8 cellular contexts compared by ENCODE assay signal in the genomic region with DNA sequence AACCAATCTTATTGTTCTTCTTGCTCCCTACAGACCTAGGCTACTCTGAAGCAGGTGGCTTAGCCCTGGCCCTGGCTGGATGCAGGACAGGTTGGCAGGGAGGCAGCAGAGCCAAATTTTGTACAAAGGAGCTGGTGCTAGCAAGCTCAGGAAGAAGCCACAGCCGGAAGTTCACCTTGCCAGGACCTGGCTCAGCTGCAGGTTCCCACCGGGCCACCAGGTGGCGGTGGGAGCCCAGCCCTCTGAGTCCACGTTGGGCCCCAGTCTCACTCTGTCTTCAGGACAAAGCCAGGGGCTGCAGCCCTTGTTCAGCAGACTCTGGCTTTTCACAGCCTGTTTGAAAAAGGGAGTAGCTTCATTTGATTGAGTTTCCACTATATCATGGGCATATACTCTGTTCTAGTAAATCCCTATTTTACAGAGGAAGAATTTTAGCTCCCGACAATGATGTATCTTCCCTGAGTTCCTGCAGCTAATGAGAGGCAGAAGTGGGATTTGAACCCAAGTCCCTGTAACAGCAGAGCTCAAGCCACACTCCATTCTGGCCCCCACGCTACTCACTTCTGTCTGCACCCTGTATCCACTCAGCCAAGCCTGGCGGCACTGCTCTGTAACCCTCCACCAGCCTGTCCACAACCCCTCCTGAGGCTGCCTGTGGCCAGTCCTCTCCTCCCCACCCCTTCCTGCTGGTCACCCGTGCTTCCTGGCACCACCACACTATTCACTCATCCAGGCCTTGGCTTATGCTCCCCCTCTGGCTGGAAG. TPM values are rescaled to one million over a fixed set of nuclear protein-coding genes. Genes with fewer than 3 reads are reported as not detected.
DNase-seq lines count a peak whose midpoint lies in the region; ATAC-seq, FAIRE-seq and TF ChIP-seq lines count a peak whose summit lies in the region.

No MANE protein-coding gene starts in this region.

- peak; percentile 13 to 50; a peak in 2 of 4 replicates for TF ChIP-seq POLR2A in HepG2 (IDR thresholded peaks at IDR 0.05; ENCODE audit: insufficient read depth in 1 of 2, low read depth in 2 of 2, low read length in 2 of 2)

- TF ChIP-seq RAD21 in HepG2 (CRISPR knock-in tag; IDR thresholded peaks at IDR 0.05), result peak; percentile 97

- DNase-seq in AG08396 (ENCODE audit: low spot score) (peak; percentile 87), NCI-H526 treated with DMSO at 0.1 percent for 48 hours (lab: John Stamatoyannopoulos, UW) (peak; percentile 75), dedifferentiated amniotic fluid mesenchymal stem cell (ENCODE audit: extremely low spot score) (peak; percentile 53), HepG2 (ENCODE audit: low spot score) (peak; percentile 76)
- peak; percentile 68 to 72 for DNase-seq in activated CD4-positive, alpha-beta T cell treated with anti-CD3 and anti-CD28 coated beads, Interleukin-2, amount 50 U/mL, for 24 hours (ENCODE audit: low read depth in 1 of 2, low spot score in 1 of 2)
- DNase-seq in stimulated activated CD4-positive, alpha-beta T cell treated with anti-CD3 and anti-CD28 coated beads, Interleukin-4, amount 100 ng/mL, for 4 hours, result peak; percentile 76 to 79

- intact Hi-C loops in HepG2 (cut with micrococcal nuclease; ENCODE audit: unreplicated experiment), result loop anchor here (1.0 to 10.0 kb wide), 3 partner anchors 49 to 82 kb away; partner anchors contain the start of gene TMEM216

- H3K27me3 ChIP-seq in HepG2 (ENCODE audit: control insufficient read depth in 1 of 2, insufficient read depth in 2 of 2, low read length in 2 of 2), result no peaks in the 10 kb centered on the region; a peak in 1 of 5 replicates

- H3K27ac ChIP-seq in HepG2 (ENCODE audit: extremely low read length, insufficient read depth, low read length), result peak overlapping the region; percentile 53

- peak overlapping the region; percentile 61 for H3K9ac ChIP-seq in HepG2 (ENCODE audit: insufficient read depth, low read depth, low read length)

- in situ Hi-C loops in HepG2 (cut with HindIII; ENCODE audit: extremely low pct_ligation_motif_present, low pct_unique_long_range_greater_than_20kb), result loop anchor here (5.0 kb wide), 1 partner anchor 51 kb away; no protein-coding TSS in a partner anchor

- H3K36me3 ChIP-seq in HepG2 (replicated peaks in 1 of 2; ENCODE audit: control insufficient read depth in 1 of 2, insufficient read depth in 2 of 2, low read length in 2 of 2), result peaks cover 16 to 33% of the 10 kb centered on the region in 2 experiments

- peaks cover 40% of the 10 kb centered on the region for H3K4me1 ChIP-seq in HepG2 (ENCODE audit: insufficient read depth, low read length)

- 29% methylated on average over 8 of the region's 8 CpGs for WGBS in HepG2 (ENCODE audit: low lambda C conversion rate)

- H3K9me3 ChIP-seq in HepG2 (ENCODE audit: low read length), result no peaks in the 10 kb centered on the region

- TF ChIP-seq EP300 in HepG2 (IDR thresholded peaks at IDR 0.05; ENCODE audit: low read depth in 2 of 2, low read length in 2 of 2), result no peak
- TF ChIP-seq EP300 in HepG2 (CRISPR knock-in tag; IDR thresholded peaks at IDR 0.05; ENCODE audit: borderline replicate concordance), result no peak

- peak overlapping the region in 2 of 3 experiments; percentile 38 to 98; a peak in 3 of 6 replicates for H3K4me3 ChIP-seq in HepG2 (replicated peaks in 1 of 3; ENCODE audit: insufficient read depth in 1 of 3, low read depth in 2 of 3, low read length in 3 of 3)

- CTCF ChIA-PET in HepG2 (lab: Yijun Ruan, JAX; ENCODE audit: low intra/inter-chr PET ratio, low total read pairs), result interaction anchor here (0.6 to 4.1 kb wide), 3 partner anchors 47 to 57 kb away, joined by 5 to 69 read pairs (median 5); no protein-coding TSS in a partner anchor

- peak; percentile 62 for FAIRE-seq in HepG2 (lab: Jason Lieb, UNC)

- H2AFZ ChIP-seq in HepG2 (ENCODE audit: low read length), result no peak overlapping the region

- no TSS peak for BruUV-seq in HepG2 (replicated peaks; lab: Mats Ljungman, UMichigan)

- H4K20me1 ChIP-seq in HepG2 (ENCODE audit: insufficient read depth, low read length), result peaks cover 11% of the 10 kb centered on the region

- POLR2A ChIA-PET in HepG2 (lab: Yijun Ruan, JAX), result interaction anchor here (0.8 to 4.7 kb wide), 15 partner anchors 9 to 93 kb away, joined by 3 to 146 read pairs (median 7); partner anchors contain the start of genes CPSF7, CYB561A3, SDHAF2 and TMEM138

- ATAC-seq in GM19023 (IDR thresholded peaks at IDR 0.05; ENCODE audit: unreplicated experiment) (peak; percentile 58), HG03571 (IDR thresholded peaks at IDR 0.05; ENCODE audit: unreplicated experiment) (peak; percentile 44), HepG2 (peak; percentile 53)

- peaks cover 60% of the 10 kb centered on the region for H3K79me2 ChIP-seq in HepG2 (ENCODE audit: insufficient read depth, low read length)

- H3K4me2 ChIP-seq in HepG2 (ENCODE audit: low read depth, low read length), result peak overlapping the region; percentile 95

- peak; percentile 96 for TF ChIP-seq CTCF in HepG2 (CRISPR knock-in tag; IDR thresholded peaks at IDR 0.05)

RNA-seq across cellular contexts. Expression of gene TKFC, which starts 3.3 kb away (rescaled TPM):
- total RNA-seq in HepG2 (2016; rRNA removed; fragmentation: Illumina TruSeq; extraction: Trizol), result 173 and 197 TPM in 2 replicates
- total RNA-seq in HepG2 (2016; cell fraction: cytosol; rRNA removed; fragmentation: Illumina TruSeq; extraction: Trizol; ENCODE audit: low read depth), result 25.7 and 34.7 TPM in 2 replicates
- total RNA-seq in HepG2 (2016; cell fraction: insoluble cytoplasmic fraction; rRNA removed; fragmentation: Illumina TruSeq; extraction: Trizol), result 152 and 194 TPM in 2 replicates
- total RNA-seq in HepG2 (2016; cell fraction: membrane; rRNA removed; fragmentation: Illumina TruSeq; extraction: Trizol), result 38.7 and 39.8 TPM in 2 replicates
- total RNA-seq in HepG2 (2016; cell fraction: nucleus; rRNA removed; fragmentation: Illumina TruSeq; extraction: Trizol), result 130 and 153 TPM in 2 replicates
- 147 and 237 TPM in 2 replicates for polyA plus RNA-seq in HepG2 (2011; rRNA removed)
- polyA plus RNA-seq in HepG2 (2011; cell fraction: cytosol; rRNA removed), result 67.4 and 90.7 TPM in 2 replicates
- 653 and 783 TPM in 2 replicates for polyA plus RNA-seq in HepG2 (2011; cell fraction: nucleus; rRNA removed)
- polyA plus RNA-seq in HepG2 (2012), result 226 and 325 TPM in 2 replicates
- 15.1 and 18.3 TPM in 2 replicates for polyA plus RNA-seq in HepG2 (2016; cell fraction: cytosol; fragmentation: Illumina TruSeq; extraction: Trizol; ENCODE audit: low read depth)
- 134 and 173 TPM in 2 replicates for polyA plus RNA-seq in HepG2 (2016; cell fraction: insoluble cytoplasmic fraction; fragmentation: Illumina TruSeq; extraction: Trizol; ENCODE audit: low read depth)
- 31.3 and 33.9 TPM in 2 replicates for polyA plus RNA-seq in HepG2 (2016; cell fraction: membrane; fragmentation: Illumina TruSeq; extraction: Trizol; ENCODE audit: low read depth)
- polyA plus RNA-seq in HepG2 (2016; cell fraction: nucleus; fragmentation: Illumina TruSeq; extraction: Trizol; ENCODE audit: insufficient read depth, low read depth), result 236 and 246 TPM in 2 replicates
- polyA minus RNA-seq in HepG2 (2011; rRNA and poly(A)+ RNA removed; ENCODE audit: low replicate concordance), result 121 and 450 TPM in 2 replicates
- 129 and 149 TPM in 2 replicates for polyA minus RNA-seq in HepG2 (2011; cell fraction: cytosol; rRNA and poly(A)+ RNA removed)
- 181 and 214 TPM in 2 replicates for polyA minus RNA-seq in HepG2 (2011; cell fraction: nucleus; rRNA and poly(A)+ RNA removed)

RNA-seq across cellular contexts. Expression of gene DDB1, which starts 3.4 kb away (rescaled TPM):
- 266 and 292 TPM in 2 replicates for total RNA-seq in HepG2 (2016; rRNA removed; fragmentation: Illumina TruSeq; extraction: Trizol)
- total RNA-seq in HepG2 (2016; cell fraction: cytosol; rRNA removed; fragmentation: Illumina TruSeq; extraction: Trizol; ENCODE audit: low read depth), result 44.8 and 45.1 TPM in 2 replicates
- total RNA-seq in HepG2 (2016; cell fraction: insoluble cytoplasmic fraction; rRNA removed; fragmentation: Illumina TruSeq; extraction: Trizol), result 272 and 286 TPM in 2 replicates
- 67.0 and 70.3 TPM in 2 replicates for total RNA-seq in HepG2 (2016; cell fraction: membrane; rRNA removed; fragmentation: Illumina TruSeq; extraction: Trizol)
- total RNA-seq in HepG2 (2016; cell fraction: nucleus; rRNA removed; fragmentation: Illumina TruSeq; extraction: Trizol), result 147 and 162 TPM in 2 replicates
- 175 and 217 TPM in 2 replicates for polyA plus RNA-seq in HepG2 (2011; rRNA removed)
- polyA plus RNA-seq in HepG2 (2011; cell fraction: cytosol; rRNA removed), result 205 and 216 TPM in 2 replicates
- 144 and 152 TPM in 2 replicates for polyA plus RNA-seq in HepG2 (2011; cell fraction: nucleus; rRNA removed)
- 123 and 153 TPM in 2 replicates for polyA plus RNA-seq in HepG2 (2012)
- 13.5 and 15.8 TPM in 2 replicates for polyA plus RNA-seq in HepG2 (2016; cell fraction: cytosol; fragmentation: Illumina TruSeq; extraction: Trizol; ENCODE audit: low read depth)
- polyA plus RNA-seq in HepG2 (2016; cell fraction: insoluble cytoplasmic fraction; fragmentation: Illumina TruSeq; extraction: Trizol; ENCODE audit: low read depth), result 239 and 252 TPM in 2 replicates
- polyA plus RNA-seq in HepG2 (2016; cell fraction: membrane; fragmentation: Illumina TruSeq; extraction: Trizol; ENCODE audit: low read depth), result 34.0 and 38.3 TPM in 2 replicates
- polyA plus RNA-seq in HepG2 (2016; cell fraction: nucleus; fragmentation: Illumina TruSeq; extraction: Trizol; ENCODE audit: insufficient read depth, low read depth), result 168 and 174 TPM in 2 replicates
- polyA minus RNA-seq in HepG2 (2011; rRNA and poly(A)+ RNA removed; ENCODE audit: low replicate concordance), result 584 and 611 TPM in 2 replicates
- 276 and 305 TPM in 2 replicates for polyA minus RNA-seq in HepG2 (2011; cell fraction: cytosol; rRNA and poly(A)+ RNA removed)
- 187 and 203 TPM in 2 replicates for polyA minus RNA-seq in HepG2 (2011; cell fraction: nucleus; rRNA and poly(A)+ RNA removed)

RNA-seq across cellular contexts. Expression of gene CYB561A3, which starts 25.3 kb away (rescaled TPM):
- total RNA-seq in HepG2 (2016; rRNA removed; fragmentation: Illumina TruSeq; extraction: Trizol), result 11.5 and 14.9 TPM in 2 replicates
- total RNA-seq in HepG2 (2016; cell fraction: cytosol; rRNA removed; fragmentation: Illumina TruSeq; extraction: Trizol; ENCODE audit: low read depth), result 5.6 and 5.9 TPM in 2 replicates
- 11.8 and 15.0 TPM in 2 replicates for total RNA-seq in HepG2 (2016; cell fraction: insoluble cytoplasmic fraction; rRNA removed; fragmentation: Illumina TruSeq; extraction: Trizol)
- total RNA-seq in HepG2 (2016; cell fraction: membrane; rRNA removed; fragmentation: Illumina TruSeq; extraction: Trizol), result 15.7 and 17.1 TPM in 2 replicates
- 11.9 and 12.4 TPM in 2 replicates for total RNA-seq in HepG2 (2016; cell fraction: nucleus; rRNA removed; fragmentation: Illumina TruSeq; extraction: Trizol)
- polyA plus RNA-seq in HepG2 (2011; rRNA removed), result 11.4 and 14.7 TPM in 2 replicates
- 19.7 and 21.5 TPM in 2 replicates for polyA plus RNA-seq in HepG2 (2011; cell fraction: cytosol; rRNA removed)
- polyA plus RNA-seq in HepG2 (2011; cell fraction: nucleus; rRNA removed), result 30.1 and 37.5 TPM in 2 replicates
- polyA plus RNA-seq in HepG2 (2012), result 10.9 and 13.2 TPM in 2 replicates
- polyA plus RNA-seq in HepG2 (2016; cell fraction: cytosol; fragmentation: Illumina TruSeq; extraction: Trizol; ENCODE audit: low read depth), result 4.6 and 6.4 TPM in 2 replicates
- polyA plus RNA-seq in HepG2 (2016; cell fraction: insoluble cytoplasmic fraction; fragmentation: Illumina TruSeq; extraction: Trizol; ENCODE audit: low read depth), result 8.9 and 11.0 TPM in 2 replicates
- 11.1 and 11.3 TPM in 2 replicates for polyA plus RNA-seq in HepG2 (2016; cell fraction: membrane; fragmentation: Illumina TruSeq; extraction: Trizol; ENCODE audit: low read depth)
- 20.3 and 20.7 TPM in 2 replicates for polyA plus RNA-seq in HepG2 (2016; cell fraction: nucleus; fragmentation: Illumina TruSeq; extraction: Trizol; ENCODE audit: insufficient read depth, low read depth)
- 41.4 and 173 TPM in 2 replicates for polyA minus RNA-seq in HepG2 (2011; rRNA and poly(A)+ RNA removed; ENCODE audit: low replicate concordance)
- 4.7 and 8.0 TPM in 2 replicates for polyA minus RNA-seq in HepG2 (2011; cell fraction: cytosol; rRNA and poly(A)+ RNA removed)
- 9.4 and 9.7 TPM in 2 replicates for polyA minus RNA-seq in HepG2 (2011; cell fraction: nucleus; rRNA and poly(A)+ RNA removed)

RNA-seq across cellular contexts. Expression of gene TMEM138, which starts 25.8 kb away (rescaled TPM):
- 29.7 and 43.5 TPM in 2 replicates for total RNA-seq in HepG2 (2016; rRNA removed; fragmentation: Illumina TruSeq; extraction: Trizol)
- 51.3 and 54.5 TPM in 2 replicates for total RNA-seq in HepG2 (2016; cell fraction: cytosol; rRNA removed; fragmentation: Illumina TruSeq; extraction: Trizol; ENCODE audit: low read depth)
- total RNA-seq in HepG2 (2016; cell fraction: insoluble cytoplasmic fraction; rRNA removed; fragmentation: Illumina TruSeq; extraction: Trizol), result 30.1 and 40.0 TPM in 2 replicates
- total RNA-seq in HepG2 (2016; cell fraction: membrane; rRNA removed; fragmentation: Illumina TruSeq; extraction: Trizol), result 36.1 and 36.5 TPM in 2 replicates
- total RNA-seq in HepG2 (2016; cell fraction: nucleus; rRNA removed; fragmentation: Illumina TruSeq; extraction: Trizol), result 41.2 and 47.0 TPM in 2 replicates
- 51.0 and 61.0 TPM in 2 replicates for polyA plus RNA-seq in HepG2 (2011; rRNA removed)
- 21.8 and 35.0 TPM in 2 replicates for polyA plus RNA-seq in HepG2 (2011; cell fraction: cytosol; rRNA removed)
- 63.4 and 76.1 TPM in 2 replicates for polyA plus RNA-seq in HepG2 (2011; cell fraction: nucleus; rRNA removed)
- 17.6 and 19.2 TPM in 2 replicates for polyA plus RNA-seq in HepG2 (2012)
- polyA plus RNA-seq in HepG2 (2016; cell fraction: cytosol; fragmentation: Illumina TruSeq; extraction: Trizol; ENCODE audit: low read depth), result 15.5 and 18.0 TPM in 2 replicates
- polyA plus RNA-seq in HepG2 (2016; cell fraction: insoluble cytoplasmic fraction; fragmentation: Illumina TruSeq; extraction: Trizol; ENCODE audit: low read depth), result 42.8 and 45.1 TPM in 2 replicates
- polyA plus RNA-seq in HepG2 (2016; cell fraction: membrane; fragmentation: Illumina TruSeq; extraction: Trizol; ENCODE audit: low read depth), result 24.2 and 30.4 TPM in 2 replicates
- polyA plus RNA-seq in HepG2 (2016; cell fraction: nucleus; fragmentation: Illumina TruSeq; extraction: Trizol; ENCODE audit: insufficient read depth, low read depth), result 85.3 and 100 TPM in 2 replicates
- polyA minus RNA-seq in HepG2 (2011; rRNA and poly(A)+ RNA removed; ENCODE audit: low replicate concordance), result 50.4 and 173 TPM in 2 replicates
- polyA minus RNA-seq in HepG2 (2011; cell fraction: cytosol; rRNA and poly(A)+ RNA removed), result 9.5 and 9.6 TPM in 2 replicates
- polyA minus RNA-seq in HepG2 (2011; cell fraction: nucleus; rRNA and poly(A)+ RNA removed), result 41.6 and 57.1 TPM in 2 replicates

RNA-seq across cellular contexts. Expression of gene VWCE, which starts 41.2 kb away (rescaled TPM):
- total RNA-seq in HepG2 (2016; rRNA removed; fragmentation: Illumina TruSeq; extraction: Trizol), result 10.4 and 27.6 TPM in 2 replicates
- 21.1 and 23.2 TPM in 2 replicates for total RNA-seq in HepG2 (2016; cell fraction: cytosol; rRNA removed; fragmentation: Illumina TruSeq; extraction: Trizol; ENCODE audit: low read depth)
- 9.5 and 29.7 TPM in 2 replicates for total RNA-seq in HepG2 (2016; cell fraction: insoluble cytoplasmic fraction; rRNA removed; fragmentation: Illumina TruSeq; extraction: Trizol)
- 16.2 and 16.5 TPM in 2 replicates for total RNA-seq in HepG2 (2016; cell fraction: membrane; rRNA removed; fragmentation: Illumina TruSeq; extraction: Trizol)
- total RNA-seq in HepG2 (2016; cell fraction: nucleus; rRNA removed; fragmentation: Illumina TruSeq; extraction: Trizol), result 45.6 and 50.3 TPM in 2 replicates
- polyA plus RNA-seq in HepG2 (2011; rRNA removed), result 58.3 and 59.7 TPM in 2 replicates
- 16.1 and 23.9 TPM in 2 replicates for polyA plus RNA-seq in HepG2 (2011; cell fraction: cytosol; rRNA removed)
- polyA plus RNA-seq in HepG2 (2011; cell fraction: nucleus; rRNA removed), result 269 and 312 TPM in 2 replicates
- 91.9 and 92.4 TPM in 2 replicates for polyA plus RNA-seq in HepG2 (2012)
- polyA plus RNA-seq in HepG2 (2016; cell fraction: cytosol; fragmentation: Illumina TruSeq; extraction: Trizol; ENCODE audit: low read depth), result 7.3 and 7.8 TPM in 2 replicates
- polyA plus RNA-seq in HepG2 (2016; cell fraction: insoluble cytoplasmic fraction; fragmentation: Illumina TruSeq; extraction: Trizol; ENCODE audit: low read depth), result 16.7 and 20.6 TPM in 2 replicates
- 11.9 and 13.4 TPM in 2 replicates for polyA plus RNA-seq in HepG2 (2016; cell fraction: membrane; fragmentation: Illumina TruSeq; extraction: Trizol; ENCODE audit: low read depth)
- polyA plus RNA-seq in HepG2 (2016; cell fraction: nucleus; fragmentation: Illumina TruSeq; extraction: Trizol; ENCODE audit: insufficient read depth, low read depth), result 214 and 228 TPM in 2 replicates
- polyA minus RNA-seq in HepG2 (2011; rRNA and poly(A)+ RNA removed; ENCODE audit: low replicate concordance), result 0.94 and 72.8 TPM in 2 replicates
- 17.8 and 19.7 TPM in 2 replicates for polyA minus RNA-seq in HepG2 (2011; cell fraction: cytosol; rRNA and poly(A)+ RNA removed)
- 60.5 and 66.8 TPM in 2 replicates for polyA minus RNA-seq in HepG2 (2011; cell fraction: nucleus; rRNA and poly(A)+ RNA removed)

Comparison
In these comparisons a context has a peak if more than half of its experiments do, and no peak if none do; other contexts are left out.
1. Peak in every context shown above with its lines: DNase-seq, ATAC-seq, H3K4me3 ChIP-seq and H3K27ac ChIP-seq.